ENCODE assay signal across 20 cellular contexts in the genomic region with DNA sequence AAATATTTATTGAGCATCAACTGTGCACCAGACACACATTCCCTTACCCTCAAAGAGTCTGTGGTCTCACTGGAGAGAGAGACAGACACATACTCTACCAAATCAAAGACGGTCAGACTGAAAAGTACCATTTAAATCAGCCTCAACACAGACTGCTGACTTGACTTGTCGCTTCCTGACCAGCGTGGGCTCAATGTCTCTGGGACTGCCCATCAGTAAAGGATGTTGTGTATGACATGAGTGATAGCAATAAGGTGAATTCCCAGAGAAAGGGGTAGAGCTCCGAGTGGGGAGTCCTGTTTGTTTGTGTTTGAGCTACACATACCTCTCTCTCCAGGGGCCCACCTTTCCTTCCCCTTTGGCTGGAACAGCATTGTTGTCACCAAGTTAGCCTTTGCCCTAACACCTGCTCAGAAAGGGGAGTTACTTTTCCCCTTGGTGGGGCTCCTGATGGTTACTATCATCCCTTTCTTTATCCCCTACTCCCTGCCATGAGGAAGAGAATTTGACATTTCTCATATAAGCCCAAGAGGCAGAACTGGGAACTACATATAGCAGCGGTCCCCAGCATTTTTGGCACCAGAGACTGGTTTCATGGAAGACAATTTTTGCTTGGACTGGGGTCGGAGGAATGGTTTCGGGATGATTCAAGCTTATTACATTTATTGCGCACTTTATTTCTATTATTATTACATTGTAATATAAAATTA. TPM values are rescaled to one million over a fixed set of nuclear protein-coding genes. Genes with fewer than 3 reads are reported as not detected.
DNase-seq lines count a peak whose midpoint lies in the region; ATAC-seq and TF ChIP-seq lines count a peak whose summit lies in the region.
"Had no signal": no experiment of that assay in that cellular context is flagged by ENCODE, and none has a peak within 500 bp of the region (broad histone marks: within the 10 kb centered on the region; RNA-seq: fewer than 3 reads in every experiment).

No MANE protein-coding gene starts in this region.

- H3K9me3 ChIP-seq in prostate gland, result no peaks in the 10 kb centered on the region
- H3K9me3 ChIP-seq: esophagus muscularis mucosa, ovary, sigmoid colon, tibial nerve had no signal

- H3K4me3 Mint-ChIP-seq in GM23338, result no peak overlapping the region
- H3K4me3 Mint-ChIP-seq: activated CD4-positive, alpha-beta T cell treated with anti-CD3 and anti-CD28 coated beads, Interleukin-2, amount 10 ng/mL, durations not matched to agents 7 days and 5 days; T-cell had no signal

- intact Hi-C loops in prostate gland (cut with DNase I), result no loop called here

- ATAC-seq in GM23338, result peak; percentile 84
- ATAC-seq: stimulated activated naive CD8-positive, alpha-beta T cell treated with anti-CD3 and anti-CD28 coated beads, Interleukin-15, Interleukin-2, amounts not matched to agents 100 U/mL and 50 U/mL, for 24 hours had no signal

- H3K4me1 Mint-ChIP-seq in GM23338, result peaks cover 14% of the 10 kb centered on the region; the same call in 2 of the 3 replicates

- H3K9me2 ChIP-seq in GM23338 (ENCODE audit: insufficient read depth), result peaks cover 3% of the 10 kb centered on the region; the same call in 1 of the 2 replicates

- no peak overlapping the region for H3K27ac Mint-ChIP-seq in GM23338
- H3K27ac Mint-ChIP-seq: activated CD4-positive, alpha-beta T cell treated with anti-CD3 and anti-CD28 coated beads, Interleukin-2, amount 10 ng/mL, durations not matched to agents 7 days and 5 days; T-cell had no signal

- DNase-seq in GM23338 (ENCODE audit: low spot score) (peak; percentile 56), RKO (ENCODE audit: low spot score) (peak; percentile 16), fibroblast of mammary gland (ENCODE audit: low read depth) (no peak), retinal pigment epithelial cell (ENCODE audit: low read depth) (no peak), prostate gland (ENCODE audit: low spot score) (no peak), SKM-1 treated with dmso at 0.1 percent for 144 hours (lab: John Stamatoyannopoulos, UW; ENCODE audit: unreplicated experiment) (no peak)
- DNase-seq in stimulated activated CD4-positive, alpha-beta T cell treated with anti-CD3 and anti-CD28 coated beads, Interleukin-2, amount 100 ng/mL, for 48 hours, result no peak
- DNase-seq: activated CD4-positive, alpha-beta T cell treated with anti-CD3 and anti-CD28 coated beads, Interleukin-2, amount 10 ng/mL, durations not matched to agents 7 days and 5 days; activated CD8-positive, alpha-beta memory T cell treated with anti-CD3 and anti-CD28 coated beads, Interleukin-2, amount 50 U/mL, for 4 hours; activated effector memory CD4-positive, alpha-beta T cell treated with anti-CD3 and anti-CD28 coated beads, Interleukin-2, amount 50 U/mL, for 16 hours; Calu3; central memory CD4-positive, alpha-beta T cell; KBM-7; NCI-H1930; ovary; sigmoid colon; stimulated activated naive CD8-positive, alpha-beta T cell treated with anti-CD3 and anti-CD28 coated beads, Interleukin-15, Interleukin-2, amounts not matched to agents 100 U/mL and 50 U/mL, for 24 hours; T-cell had no signal

- H4K20me1 ChIP-seq in GM23338 (replicated peaks; ENCODE audit: insufficient read depth), result no peaks in the 10 kb centered on the region

- no peak overlapping the region for H3K4me2 ChIP-seq in GM23338

- no peak for TF ChIP-seq POLR2A in prostate gland (IDR thresholded peaks at IDR 0.05)

- H3K4me1 ChIP-seq in GM23338 (ENCODE audit: insufficient read depth), result 0 out of 2 replicates have a peak, but pooled peaks cover 7% of the 10 kb centered on the region
- H3K4me1 ChIP-seq in prostate gland (replicated peaks), result no peaks in the 10 kb centered on the region
- H3K4me1 ChIP-seq: sigmoid colon, tibial nerve had no signal

- WGBS in prostate gland, result 90% methylated on average over 8 of the region's 8 CpGs

- H3K27me3 Mint-ChIP-seq in GM23338 (ENCODE audit: insufficient read depth, low read depth, poor library complexity), result no peaks in the 10 kb centered on the region
- H3K27me3 Mint-ChIP-seq: activated CD4-positive, alpha-beta T cell treated with anti-CD3 and anti-CD28 coated beads, Interleukin-2, amount 10 ng/mL, durations not matched to agents 7 days and 5 days; T-cell had no signal

- no peaks in the 10 kb centered on the region for H3K79me2 ChIP-seq in GM23338 (replicated peaks; ENCODE audit: insufficient read depth)

- no peaks in the 10 kb centered on the region for H3F3A ChIP-seq in GM23338 (replicated peaks; ENCODE audit: low read depth)

- H3K27ac ChIP-seq in GM23338 (ENCODE audit: low read depth) (no peak overlapping the region), prostate gland (no peak overlapping the region)
- H3K27ac ChIP-seq: esophagus muscularis mucosa, ovary, sigmoid colon, tibial nerve had no signal

- H3K4me3 ChIP-seq in GM23338 (no peak overlapping the region), fibroblast of mammary gland (ENCODE audit: control insufficient read depth, low read depth, low read length) (no peak overlapping the region), retinal pigment epithelial cell (ENCODE audit: low read length) (no peak overlapping the region), prostate gland (no peak overlapping the region)
- H3K4me3 ChIP-seq: esophagus muscularis mucosa, ovary, sigmoid colon, tibial nerve had no signal

- peaks cover 3% of the 10 kb centered on the region; the same call in 1 of the 2 replicates for H3K36me3 ChIP-seq in GM23338 (ENCODE audit: insufficient read depth)
- H3K36me3 ChIP-seq in prostate gland, result no peaks in the 10 kb centered on the region
- H3K36me3 ChIP-seq: esophagus muscularis mucosa, ovary, tibial nerve had no signal

- no peaks in the 10 kb centered on the region for H3K36me3 Mint-ChIP-seq in GM23338 (ENCODE audit: low read depth)

- TF ChIP-seq CTCF in GM23338 (conservative IDR thresholded peaks at IDR 0.05; ENCODE audit: low read depth in 2 of 2) (peak; percentile 6 to 45; a peak in 3 of 4 replicates), fibroblast of mammary gland (conservative IDR thresholded peaks at IDR 0.05; ENCODE audit: control insufficient read depth, insufficient read depth, low read depth, low read length) (peak; percentile 13), retinal pigment epithelial cell (conservative IDR thresholded peaks at IDR 0.05; ENCODE audit: low read depth, low read length) (peak; percentile 23), prostate gland (IDR thresholded peaks at IDR 0.05) (no peak)

- H3K27me3 ChIP-seq in GM23338 (ENCODE audit: insufficient read depth), result no peaks in the 10 kb centered on the region
- no peaks in the 10 kb centered on the region for H3K27me3 ChIP-seq in prostate gland (replicated peaks; ENCODE audit: insufficient read depth)
- H3K27me3 ChIP-seq: esophagus muscularis mucosa, ovary, sigmoid colon, tibial nerve had no signal

- no peak overlapping the region for H2AFZ ChIP-seq in GM23338

- H3K9me3 Mint-ChIP-seq in GM23338, result peaks cover 3% of the 10 kb centered on the region; the same call in 1 of the 3 replicates
- H3K9me3 Mint-ChIP-seq: T-cell had no signal

TF ChIP-seq in GM23338, 12 proteins besides CTCF, POLR2A, EP300 and RAD21 (continues in another document):
- no peak for TF ChIP-seq STAT1 (IDR thresholded peaks at IDR 0.05; ENCODE audit: unreplicated experiment)
- TF ChIP-seq ZNF331 (CRISPR knock-in tag; IDR thresholded peaks at IDR 0.05; ENCODE audit: low read depth), result no peak
- no peak for TF ChIP-seq NANOG (IDR thresholded peaks at IDR 0.05; ENCODE audit: borderline replicate concordance)
- no peak for TF ChIP-seq POLR2AphosphoS5 (IDR thresholded peaks at IDR 0.05; ENCODE audit: low read depth)
- TF ChIP-seq JUNB (IDR thresholded peaks at IDR 0.05; ENCODE audit: unreplicated experiment), result no peak
- no peak for TF ChIP-seq EZH2phosphoT487 (IDR thresholded peaks at IDR 0.05; ENCODE audit: unreplicated experiment)
- TF ChIP-seq ZNF114 (CRISPR knock-in tag; IDR thresholded peaks at IDR 0.05), result no peak

RNA-seq across cellular contexts. Expression of gene NR4A3, which starts 33.9 kb away (rescaled TPM):
- 0.17 and 0.58 TPM in 2 replicates for total RNA-seq in GM23338 (2014; rRNA removed; shearing (Covaris generic))
- 0.10 and 0.17 TPM in 2 replicates for polyA plus RNA-seq in GM23338 (2016; fragmentation: Nextera tagmentation; extraction: Ambion mirVana)
- total RNA-seq in prostate gland, result 1 to 10 TPM in 1 of 2 donors, under 1 TPM in 1; 0.64 to 1.1 TPM

RNA-seq across cellular contexts. Expression of gene STX17, which starts 50.8 kb away (rescaled TPM):
- total RNA-seq in GM23338 (2014; rRNA removed; shearing (Covaris generic)), result 16.3 and 24.2 TPM in 2 replicates
- 10.7 and 12.9 TPM in 2 replicates for polyA plus RNA-seq in GM23338 (2016; fragmentation: Nextera tagmentation; extraction: Ambion mirVana)
- 10 to 100 TPM; 34.0 to 87.9 TPM for total RNA-seq in prostate gland

Comparison
In these comparisons a context has a peak if more than half of its experiments do, and no peak if none do; other contexts are left out.
1. DNase-seq: peak in GM23338 (single experiment) and RKO (single experiment); none in fibroblast of mammary gland (single experiment), retinal pigment epithelial cell (single experiment), prostate gland (single experiment), SKM-1 treated with dmso at 0.1 percent for 144 hours (single experiment) and stimulated activated CD4-positive, alpha-beta T cell treated with anti-CD3 and anti-CD28 coated beads, Interleukin-2, amount 100 ng/mL, for 48 hours (0 of 2).
2. CTCF ChIP-seq: peak in GM23338 (2 of 2), fibroblast of mammary gland (single experiment) and retinal pigment epithelial cell (single experiment); none in prostate gland (0 of 4).